Comparison of ENCODE assay signal across 8 cellular contexts in the genomic region with DNA sequence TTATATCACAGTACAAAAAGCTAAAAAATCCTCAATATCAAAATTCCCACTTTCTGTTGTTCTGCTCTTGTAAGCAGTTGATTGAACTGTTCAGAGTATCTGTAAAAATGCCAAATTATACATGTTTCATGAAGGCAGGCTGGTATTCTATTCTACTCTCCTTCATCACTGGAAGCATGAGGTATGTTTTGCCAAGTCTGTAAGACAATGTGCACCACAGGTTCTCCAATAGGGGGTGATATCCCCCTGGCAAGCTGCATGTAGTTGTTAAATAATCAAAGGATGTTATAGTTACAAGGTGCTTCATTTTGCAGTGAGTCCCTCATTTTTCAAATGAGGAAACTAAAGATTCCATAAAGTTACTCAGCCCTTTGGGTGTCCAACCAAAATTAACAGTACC. TPM values are rescaled to one million over a fixed set of nuclear protein-coding genes. Genes with fewer than 3 reads are reported as not detected.
A peak's percentile ranks its signal among the peaks of the same experiment; 100 is the strongest.
DNase-seq lines count a peak whose midpoint lies in the region; ATAC-seq and TF ChIP-seq lines count a peak whose summit lies in the region.

No MANE protein-coding gene starts in this region.

- peaks cover 79% of the 10 kb centered on the region for H3K4me1 Mint-ChIP-seq in CD14-positive monocyte

- TF ChIP-seq CTCF in CD14-positive monocyte (IDR thresholded peaks at IDR 0.05) = peak; percentile 35
- peak; percentile 9 for TF ChIP-seq CTCF in GM20000 (IDR thresholded peaks at IDR 0.05; ENCODE audit: extremely low read depth, missing control alignments)
- peak; percentile 61 for TF ChIP-seq CTCF in VCaP (conservative IDR thresholded peaks at IDR 0.05)

- H3K27me3 ChIP-seq in layer of hippocampus (ENCODE audit: control insufficient read depth, insufficient read depth, low read length) = no peaks in the 10 kb centered on the region

- intact Hi-C loops in CD14-positive monocyte (cut with micrococcal nuclease) = no loop called here

- ATAC-seq in GM21528 (IDR thresholded peaks at IDR 0.05; ENCODE audit: low FRiP score, unreplicated experiment) = no peak
- ATAC-seq in GM21515 (IDR thresholded peaks at IDR 0.05; ENCODE audit: unreplicated experiment) = no peak
- ATAC-seq in GM18519 (IDR thresholded peaks at IDR 0.05; ENCODE audit: low FRiP score, unreplicated experiment) = no peak
- no peak for ATAC-seq in HG03159 (IDR thresholded peaks at IDR 0.05; ENCODE audit: unreplicated experiment)

- H3K27me3 Mint-ChIP-seq in CD14-positive monocyte (ENCODE audit: low read depth in 3 of 3) = peaks cover 0 to 2% (median 0%) of the 10 kb centered on the region in 3 donors

- H3K4me3 Mint-ChIP-seq in CD14-positive monocyte = no peak overlapping the region

- peaks cover 28 to 42% of the 10 kb centered on the region in 2 donors for H3K36me3 Mint-ChIP-seq in CD14-positive monocyte

- H3K27ac Mint-ChIP-seq in CD14-positive monocyte = peak overlapping the region in 5 of 7 donors; percentile 8 to 92 (median 33)

- DNase-seq in CD14-positive monocyte (ENCODE audit: low spot score) (no peak), GM20000 (ENCODE audit: low spot score) (no peak)

- H3K27ac ChIP-seq in VCaP (peak overlapping the region; percentile 40), layer of hippocampus (ENCODE audit: low read depth, low read length) (peak overlapping the region; percentile 14)

- H3K9me3 Mint-ChIP-seq in CD14-positive monocyte = peaks cover 0 to 2% (median 0%) of the 10 kb centered on the region in 7 donors

RNA-seq across cellular contexts. Expression of a gene that starts 15.1 kb away (rescaled TPM):
- polyA plus RNA-seq in CD14-positive monocyte = 10 to 100 TPM in 1 of 2 donors, 1 to 10 TPM in 1; 8.9 to 10.1 TPM

RNA-seq across cellular contexts. Expression of a gene that starts 34.4 kb away (rescaled TPM):
- 100 to 1,000 TPM; 233 to 243 TPM for polyA plus RNA-seq in CD14-positive monocyte

Comparison
In these comparisons a context has a peak if more than half of its experiments do, and no peak if none do; other contexts are left out.
1. CTCF ChIP-seq: peak in every context shown above with its lines; median percentile 61 in VCaP; 35 in CD14-positive monocyte; 9 in GM20000.